1 cellular context compared by ENCODE assay signal in genomic region chr10:125076121-125076825, GRCh38.
TF ChIP-seq lines count a peak whose summit lies in the region.

No MANE protein-coding gene starts in this region.

TF ChIP-seq in HCT116, 20 proteins besides CTCF, POLR2A, EP300 and RAD21 (continued from another document):
- TF ChIP-seq ZBTB33 (IDR thresholded peaks at IDR 0.05; ENCODE audit: extremely low read depth, insufficient replicate concordance, low read length) (no peak), EZH2 (IDR thresholded peaks at IDR 0.05) (no peak), YY1 (IDR thresholded peaks at IDR 0.05; ENCODE audit: extremely low read depth, insufficient replicate concordance, low read depth, low read length) (no peak), EGR1 (IDR thresholded peaks at IDR 0.05; ENCODE audit: low read depth) (no peak), SRF (IDR thresholded peaks at IDR 0.05; ENCODE audit: low read depth) (no peak), FOSL1 (IDR thresholded peaks at IDR 0.05; ENCODE audit: low read depth) (no peak), SIN3A (IDR thresholded peaks at IDR 0.05; ENCODE audit: low read depth) (no peak), JUND (IDR thresholded peaks at IDR 0.05) (no peak), SP1 (IDR thresholded peaks at IDR 0.05; ENCODE audit: low read depth) (no peak), MAX (IDR thresholded peaks at IDR 0.05) (no peak)
